Comparison of ENCODE assay signal across 17 cellular contexts in genomic region chr20:23753589-23753988, GRCh38. TPM values are rescaled to one million over a fixed set of nuclear protein-coding genes. Genes with fewer than 3 reads are reported as not detected.
DNase-seq lines count a peak whose midpoint lies in the region; ATAC-seq and TF ChIP-seq lines count a peak whose summit lies in the region.
"Had no signal": no experiment of that assay in that cellular context is flagged by ENCODE, and none has a peak within 500 bp of the region (broad histone marks: within the 10 kb centered on the region; RNA-seq: fewer than 3 reads in every experiment).

No MANE protein-coding gene starts in this region.

- peak overlapping the region; percentile 20 for H3K27ac Mint-ChIP-seq in nephron progenitor cell
- H3K27ac Mint-ChIP-seq in immature natural killer cell, result no peak overlapping the region
- H3K27ac Mint-ChIP-seq: CD8-positive, alpha-beta memory T cell had no signal

- H3K9me3 ChIP-seq in upper lobe of left lung, result no peaks in the 10 kb centered on the region
- H3K9me3 ChIP-seq: BLaER1, HAP-1 had no signal

- H3K4me1 ChIP-seq in upper lobe of left lung, result peaks cover 0 to 5% (median 0%) of the 10 kb centered on the region in 4 donors
- H3K4me1 ChIP-seq: HAP-1 had no signal

- H3K27ac ChIP-seq in upper lobe of left lung, result no peak overlapping the region
- H3K27ac ChIP-seq: BLaER1 had no signal

- WGBS in upper lobe of left lung, 2 donors, result 90 to 94% methylated on average over 2 of the region's 2 CpGs

- H3K27me3 ChIP-seq in upper lobe of left lung, result no peaks in the 10 kb centered on the region
- H3K27me3 ChIP-seq: BLaER1 had no signal

- DNase-seq in EL (peak; percentile 7), LHCN-M2 (ENCODE audit: low read depth) (peak; percentile 19), fibroblast of mammary gland (ENCODE audit: low read depth) (peak; percentile 47), nephron progenitor cell (no peak), upper lobe of left lung (no peak), immature natural killer cell (no peak), epidermal melanocyte (ENCODE audit: insufficient read length, low spot score) (no peak)
- DNase-seq: AML-193; Calu3; CD8-positive, alpha-beta memory T cell; DMS 273 treated with DMSO at 0.1 percent for 48 hours; IMR-90; KBM-7 had no signal

- H3K36me3 ChIP-seq in upper lobe of left lung, result no peaks in the 10 kb centered on the region
- H3K36me3 ChIP-seq: BLaER1, HAP-1 had no signal

- H3K4me1 Mint-ChIP-seq in nephron progenitor cell (peaks cover 72% of the 10 kb centered on the region), immature natural killer cell (no peaks in the 10 kb centered on the region)
- H3K4me1 Mint-ChIP-seq: CD8-positive, alpha-beta memory T cell had no signal

- H3K27me3 Mint-ChIP-seq in nephron progenitor cell (ENCODE audit: low read depth, poor library complexity), result peaks cover 3% of the 10 kb centered on the region
- H3K27me3 Mint-ChIP-seq in immature natural killer cell (ENCODE audit: low read depth in 3 of 3), result peaks cover 3 to 5% (median 4%) of the 10 kb centered on the region in 3 donors

- no peaks in the 10 kb centered on the region for H3K36me3 Mint-ChIP-seq in nephron progenitor cell (ENCODE audit: low read depth)
- no peaks in the 10 kb centered on the region for H3K36me3 Mint-ChIP-seq in immature natural killer cell
- H3K36me3 Mint-ChIP-seq: CD8-positive, alpha-beta memory T cell had no signal

- no peak for TF ChIP-seq CTCF in fibroblast of mammary gland (conservative IDR thresholded peaks at IDR 0.05; ENCODE audit: control insufficient read depth, insufficient read depth, low read depth, low read length)
- TF ChIP-seq CTCF in nephron progenitor cell (IDR thresholded peaks at IDR 0.05), result no peak
- no peak for TF ChIP-seq CTCF in upper lobe of left lung (IDR thresholded peaks at IDR 0.05)

- H3K9me3 Mint-ChIP-seq in nephron progenitor cell (no peaks in the 10 kb centered on the region), immature natural killer cell (peaks cover 0 to 2% (median 0%) of the 10 kb centered on the region in 6 donors)
- H3K9me3 Mint-ChIP-seq: CD8-positive, alpha-beta memory T cell had no signal

- ATAC-seq in upper lobe of left lung (ENCODE audit: low FRiP score in 2 of 2) (no peak), HG02852 (IDR thresholded peaks at IDR 0.05; ENCODE audit: unreplicated experiment) (no peak)

- H3K4me3 ChIP-seq in fibroblast of mammary gland (ENCODE audit: control insufficient read depth, low read depth, low read length) (no peak overlapping the region), upper lobe of left lung (no peak overlapping the region)
- H3K4me3 ChIP-seq: BLaER1, HAP-1 had no signal

- peak overlapping the region; percentile 37 for H3K4me3 Mint-ChIP-seq in nephron progenitor cell
- H3K4me3 Mint-ChIP-seq in immature natural killer cell, result no peak overlapping the region
- H3K4me3 Mint-ChIP-seq: CD8-positive, alpha-beta memory T cell had no signal

- no peak for TF ChIP-seq EP300 in upper lobe of left lung (IDR thresholded peaks at IDR 0.05)

- TF ChIP-seq POLR2A in upper lobe of left lung (IDR thresholded peaks at IDR 0.05), result no peak

RNA-seq across cellular contexts. Expression of gene CST1, which starts 2.9 kb away (rescaled TPM):
- not detected in 2 replicates for total RNA-seq in LHCN-M2 (2014; rRNA removed)
- not detected for polyA plus RNA-seq in LHCN-M2 (2012)
- total RNA-seq in upper lobe of left lung, result not detected
- polyA plus RNA-seq in immature natural killer cell, result not detected
- total RNA-seq: CD8-positive, alpha-beta memory T cell; Daoy; IMR-90 had no signal
- polyA plus RNA-seq: CD8-positive, alpha-beta memory T cell; IMR-90 had no signal

Comparison
In these comparisons a context has a peak if more than half of its experiments do, and no peak if none do; other contexts are left out.
1. DNase-seq: peak in EL (single experiment), LHCN-M2 (single experiment) and fibroblast of mammary gland (single experiment); none in nephron progenitor cell (single experiment), upper lobe of left lung (0 of 2), immature natural killer cell (0 of 3) and epidermal melanocyte (single experiment).